8 cellular contexts compared by ENCODE assay signal in genomic region chrX:24150051-24150790, GRCh38. TPM values are rescaled to one million over a fixed set of nuclear protein-coding genes. Genes with fewer than 3 reads are reported as not detected.
DNase-seq lines count a peak whose midpoint lies in the region; ATAC-seq, FAIRE-seq and TF ChIP-seq lines count a peak whose summit lies in the region.

No MANE protein-coding gene starts in this region.

- peak overlapping the region; percentile 79 for H3K9ac ChIP-seq in neural cell (ENCODE audit: low read length)

- no peaks in the 10 kb centered on the region for H4K20me1 ChIP-seq in neural cell (ENCODE audit: insufficient read depth)

- WGBS in stomach, 5 donors: 0 to 1% (median 0%) methylated on average over 4 to 68 of the region's 79 CpGs

- TF ChIP-seq CTCF in fibroblast of the aortic adventitia (IDR thresholded peaks at IDR 0.05; ENCODE audit: insufficient read depth, low read length) (peak; percentile 33), neural cell (IDR thresholded peaks at IDR 0.05; ENCODE audit: poor library complexity, severe bottlenecking) (peak; percentile 76), stomach (IDR thresholded peaks at IDR 0.05) (peak in 3 of 7 experiments; percentile 28 to 59 (median 41))

- DNase-seq in EH (ENCODE audit: low read depth) (peak; percentile 87), KG1 (lab: John Stamatoyannopoulos, UW) (peak; percentile 60), RCC 7860 (ENCODE audit: low spot score) (peak; percentile 59), fibroblast of the aortic adventitia (ENCODE audit: low read depth) (peak; percentile 92), stomach (peak; percentile 93)
- peak; percentile 69 for DNase-seq in activated effector memory CD4-positive, alpha-beta T cell treated with Interleukin-2 at 50 U/mL for 16 hours

- TF ChIP-seq RAD21 in neural cell (conservative IDR thresholded peaks at IDR 0.05): peak; percentile 54

- H3K9me3 ChIP-seq in neural cell (ENCODE audit: low read length): no peaks in the 10 kb centered on the region
- no peaks in the 10 kb centered on the region for H3K9me3 ChIP-seq in stomach

- H3F3A ChIP-seq in neural cell (ENCODE audit: insufficient read depth, low read length, poor library complexity, severe bottlenecking): no peaks in the 10 kb centered on the region

- H3K36me3 ChIP-seq in neural cell (ENCODE audit: insufficient read depth, low read length) (no peaks in the 10 kb centered on the region), stomach (no peaks in the 10 kb centered on the region)

- H2AFZ ChIP-seq in neural cell (ENCODE audit: low read depth, low read length): peak overlapping the region; percentile 40

- H3K4me3 ChIP-seq in fibroblast of the aortic adventitia (ENCODE audit: low read depth, low read length): peak overlapping the region; percentile 95
- H3K4me3 ChIP-seq in neural cell (ENCODE audit: low read length): peak overlapping the region; percentile 75
- peak overlapping the region; percentile 57 to 75 (median 69) for H3K4me3 ChIP-seq in stomach

- peak; percentile 74 for ATAC-seq in GM21723 (IDR thresholded peaks at IDR 0.05; ENCODE audit: unreplicated experiment)

- peaks cover 30% of the 10 kb centered on the region for H3K79me2 ChIP-seq in neural cell (replicated peaks; ENCODE audit: insufficient read depth, low read length)

- no peak for TF ChIP-seq POLR2A in stomach (IDR thresholded peaks at IDR 0.05)

- TF ChIP-seq EP300 in neural cell (conservative IDR thresholded peaks at IDR 0.05; ENCODE audit: poor library complexity, severe bottlenecking) (peak; percentile 31), stomach (IDR thresholded peaks at IDR 0.05) (no peak)

- H3K27ac ChIP-seq in neural cell (ENCODE audit: low read length) (peak overlapping the region; percentile 68), stomach (peak overlapping the region; percentile 92 to 100 (median 99))

- no peaks in the 10 kb centered on the region for H3K9me2 ChIP-seq in neural cell (ENCODE audit: insufficient read depth, low read length)

- no peak for FAIRE-seq in RCC 7860 (lab: Jason Lieb, UNC)

- peaks cover 8 to 81% (median 65%) of the 10 kb centered on the region in 4 donors for H3K4me1 ChIP-seq in stomach

- H3K27me3 ChIP-seq in neural cell (ENCODE audit: insufficient read depth, low read depth, low read length) (no peaks in the 10 kb centered on the region), stomach (no peaks in the 10 kb centered on the region)

- intact Hi-C loops in stomach (cut with DNase I; ENCODE audit: low total_unique reads): no loop called here

- no peak overlapping the region for H3K4me2 ChIP-seq in neural cell (ENCODE audit: low read length)

TF ChIP-seq in neural cell, 6 proteins besides CTCF, POLR2A, EP300 and RAD21:
- TF ChIP-seq MXI1 (conservative IDR thresholded peaks at IDR 0.05; ENCODE audit: poor library complexity, severe bottlenecking) (peak; percentile 48), SMC3 (conservative IDR thresholded peaks at IDR 0.05; ENCODE audit: poor library complexity) (peak; percentile 49), EZH2 (IDR thresholded peaks at IDR 0.05; ENCODE audit: borderline replicate concordance, insufficient read depth, low read length, poor library complexity, severe bottlenecking) (no peak), POLR2AphosphoS5 (IDR thresholded peaks at IDR 0.05) (peak; percentile 40)

RNA-seq across cellular contexts. Expression of gene ZFX, which starts 0.7 kb away (rescaled TPM):
- total RNA-seq in fibroblast of the aortic adventitia (ENCODE audit: low replicate concordance) (41.5 and 69.3 TPM in 2 replicates), stomach (10 to 100 TPM; 15.8 to 73.6 (median 21.7) TPM)
- polyA plus RNA-seq in neural cell (12.5 and 14.4 TPM in 2 replicates), stomach (1 to 10 TPM; 3.8 to 8.9 (median 4.8) TPM)
- polyA minus RNA-seq in neural cell: 53.1 and 59.3 TPM in 2 replicates

Comparison
In these comparisons a context has a peak if more than half of its experiments do, and no peak if none do; other contexts are left out.
1. Peak in every context shown above with its lines: DNase-seq, ATAC-seq, H3K4me3 ChIP-seq and H3K27ac ChIP-seq.